In the genomic region with DNA sequence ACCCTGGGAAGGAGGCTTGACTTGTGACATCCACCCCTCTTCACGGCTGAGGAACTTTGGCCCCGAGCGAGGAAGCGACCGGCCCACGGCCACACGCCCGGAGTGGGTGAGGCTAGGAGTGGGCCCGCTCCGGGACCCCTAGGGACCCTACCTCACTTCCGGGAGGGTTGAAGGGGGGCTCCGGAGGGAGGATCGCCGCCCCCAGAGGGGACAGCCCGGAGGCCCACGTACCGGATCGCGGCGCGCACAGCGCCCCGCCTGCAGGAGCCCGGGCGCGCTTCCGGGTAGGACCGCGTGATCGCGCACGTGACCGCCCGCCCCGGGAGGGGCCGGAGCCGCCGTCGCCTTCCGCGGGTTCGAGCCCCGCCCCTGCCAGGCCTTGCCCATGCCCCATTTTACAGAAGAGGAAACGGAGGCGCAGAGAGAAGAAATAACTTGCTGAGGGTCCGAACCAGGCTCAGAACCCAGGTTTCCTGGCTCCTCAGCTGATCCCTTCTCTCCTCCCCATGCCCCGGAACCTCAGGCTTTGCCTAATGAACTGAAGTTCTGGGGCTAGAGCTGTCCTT, we compare ENCODE assay signal across 9 cellular contexts. TPM values are rescaled to one million over a fixed set of nuclear protein-coding genes. Genes with fewer than 3 reads are reported as not detected.
DNase-seq lines count a peak whose midpoint lies in the region; ATAC-seq, FAIRE-seq and TF ChIP-seq lines count a peak whose summit lies in the region.
"Had no signal": no experiment of that assay in that cellular context is flagged by ENCODE, and none has a peak within 500 bp of the region (broad histone marks: within the 10 kb centered on the region; RNA-seq: fewer than 3 reads in every experiment).

A gene (minus strand): TSS at position 280 of the 566 bp plus-strand sequence. CDS start 3,695 bp downstream, outside the sequence.

- H3K4me3 ChIP-seq in endothelial cell of umbilical vein (replicated peaks in 1 of 3; ENCODE audit: insufficient read depth in 1 of 3, low read depth in 1 of 3, low read length in 3 of 3) (peak within 1 kb of the TSS; percentile 43 to 86 (median 70)), mononuclear cell (ENCODE audit: low read length) (peak within 1 kb of the TSS; percentile 53)

- peaks cover 9% of the 10 kb centered on the region for H3K79me2 ChIP-seq in endothelial cell of umbilical vein (ENCODE audit: control insufficient read depth, insufficient read depth, low read length)

- peak within 1 kb of the TSS; percentile 73 for H3K27ac ChIP-seq in endothelial cell of umbilical vein (ENCODE audit: insufficient read depth, low read depth, low read length)

- peak; percentile 59 for FAIRE-seq in endothelial cell of umbilical vein (lab: Jason Lieb, UNC)
- FAIRE-seq: TTC549 had no signal

- H3K9me3 ChIP-seq in endothelial cell of umbilical vein (replicated peaks; ENCODE audit: control insufficient read depth, insufficient read depth, low read length): no peaks in the 10 kb centered on the region
- H3K9me3 ChIP-seq in mononuclear cell (ENCODE audit: low read depth, low read length): no peaks in the 10 kb centered on the region

- TF ChIP-seq POLR2A in endothelial cell of umbilical vein (IDR thresholded peaks at IDR 0.05; ENCODE audit: low read depth, low read length): peak; percentile 88

- no peaks in the 10 kb centered on the region for H4K20me1 ChIP-seq in endothelial cell of umbilical vein (replicated peaks; ENCODE audit: control insufficient read depth, extremely low read depth, insufficient read depth, low read length)

- BruUV-seq in endothelial cell of umbilical vein (replicated peaks; lab: Mats Ljungman, UMichigan): no TSS peak

- intact Hi-C loops in endothelial cell of umbilical vein (cut with micrococcal nuclease): loop anchor here (1.0 kb wide), 3 partner anchors 14 to 177 kb away; a partner anchor contains a TSS

- peaks cover 2 to 11% of the 10 kb centered on the region in 2 experiments for H3K36me3 ChIP-seq in endothelial cell of umbilical vein (ENCODE audit: control insufficient read depth in 2 of 2, extremely low read depth in 1 of 2, insufficient read depth in 2 of 2, low read length in 2 of 2)

- ATAC-seq in GM18867 (IDR thresholded peaks at IDR 0.05; ENCODE audit: unreplicated experiment) (peak; percentile 89), HG03095 (IDR thresholded peaks at IDR 0.05; ENCODE audit: unreplicated experiment) (peak; percentile 85)

- H3K27me3 ChIP-seq in endothelial cell of umbilical vein (ENCODE audit: control insufficient read depth in 2 of 2, insufficient read depth in 2 of 2, low read length in 2 of 2) (no peaks in the 10 kb centered on the region), mononuclear cell (ENCODE audit: insufficient read depth, low read length) (peaks cover 5% of the 10 kb centered on the region)

- no peak for TF ChIP-seq CTCF in endothelial cell of umbilical vein (IDR thresholded peaks at IDR 0.05; ENCODE audit: extremely low read depth in 1 of 2, insufficient read depth in 1 of 2, low read depth in 1 of 2, low read length in 2 of 2)

- no peaks in the 10 kb centered on the region for H3K9me1 ChIP-seq in endothelial cell of umbilical vein (replicated peaks; ENCODE audit: control insufficient read depth, extremely low read depth, insufficient read depth, low read length)

- H3K4me2 ChIP-seq in endothelial cell of umbilical vein (ENCODE audit: insufficient read depth, low read length): peak within 1 kb of the TSS; percentile 86

- POLR2A ChIA-PET in endothelial cell of umbilical vein (lab: Charles Lee): interaction anchor here (1.2 kb wide), 1 partner anchor 14 kb away, joined by 4 read pairs; no protein-coding TSS in a partner anchor

- DNase-seq in AG08396 (ENCODE audit: low spot score) (peak; percentile 96), NCI-H774 (lab: John Stamatoyannopoulos, UW) (peak; percentile 26), endothelial cell of umbilical vein (ENCODE audit: low read depth, low spot score) (peak; percentile 57)
- DNase-seq in activated CD8-positive, alpha-beta memory T cell treated with anti-CD3 and anti-CD28 coated beads, Interleukin-2, amount 50 U/mL, for 24 hours (ENCODE audit: extremely low read depth): peak; percentile 52
- DNase-seq in stimulated activated CD8-positive, alpha-beta memory T cell treated with anti-CD3 and anti-CD28 coated beads, Interleukin-2, amount 100 ng/mL, for 48 hours (ENCODE audit: low read depth in 2 of 2): peak; percentile 78 to 81

- dilution Hi-C loops in endothelial cell of umbilical vein (cut with MboI; ENCODE audit: extremely low pct_ligation_motif_present, low sequenced_read_pairs): no loop called here

- peaks cover 6% of the 10 kb centered on the region for H3K4me1 ChIP-seq in endothelial cell of umbilical vein (ENCODE audit: control insufficient read depth, extremely low read depth, insufficient read depth, low read length)
- peaks cover 27% of the 10 kb centered on the region for H3K4me1 ChIP-seq in mononuclear cell (ENCODE audit: insufficient read depth, low read length)

- CTCF ChIA-PET in endothelial cell of umbilical vein (lab: Charles Lee): interaction anchor here (0.6 to 1.8 kb wide), 6 partner anchors 15 to 800 kb away, joined by 3 to 7 read pairs (median 4); no protein-coding TSS in a partner anchor

- H3K9ac ChIP-seq in endothelial cell of umbilical vein (replicated peaks; ENCODE audit: extremely low read depth, insufficient read depth, low read length): peak within 1 kb of the TSS; percentile 90

- peak within 1 kb of the TSS; percentile 92 for H2AFZ ChIP-seq in endothelial cell of umbilical vein (ENCODE audit: low read depth, low read length)

TF ChIP-seq in endothelial cell of umbilical vein, 7 proteins besides CTCF, POLR2A, EP300 and RAD21:
- TF ChIP-seq POLR2AphosphoS5 (IDR thresholded peaks at IDR 0.05; ENCODE audit: insufficient read depth, low read depth, low read length) (peak; percentile 89), MYC (IDR thresholded peaks at IDR 0.05; ENCODE audit: low read depth, low read length) (no peak), FOS (IDR thresholded peaks at IDR 0.05; ENCODE audit: borderline replicate concordance, insufficient read depth, low read length) (no peak)
- TF ChIP-seq, protein P1, sequence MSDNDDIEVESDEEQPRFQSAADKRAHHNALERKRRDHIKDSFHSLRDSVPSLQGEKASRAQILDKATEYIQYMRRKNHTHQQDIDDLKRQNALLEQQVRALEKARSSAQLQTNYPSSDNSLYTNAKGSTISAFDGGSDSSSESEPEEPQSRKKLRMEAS (IDR thresholded peaks at IDR 0.05; ENCODE audit: insufficient read depth, insufficient read length): peak; percentile 91
TF ChIP-seq in endothelial cell of umbilical vein: peak in this region for 2.

RNA-seq across cellular contexts. Expression of the gene that starts here (rescaled TPM):
- 60.7 and 67.1 TPM in 2 replicates for total RNA-seq in endothelial cell of umbilical vein
- 67.5 and 81.3 TPM in 2 replicates for polyA plus RNA-seq in endothelial cell of umbilical vein
- 50.2 and 60.3 TPM in 2 replicates for polyA plus RNA-seq in endothelial cell of umbilical vein (2011; cell fraction: cytosol; rRNA removed)
- 161 and 206 TPM in 2 replicates for polyA plus RNA-seq in endothelial cell of umbilical vein (2011; cell fraction: nucleus; rRNA removed)
- 51.9 and 57.0 TPM in 2 replicates for polyA plus RNA-seq in endothelial cell of umbilical vein (2012)
- 74.0 and 76.0 TPM in 2 replicates for polyA minus RNA-seq in endothelial cell of umbilical vein
- 15.3 TPM for polyA minus RNA-seq in endothelial cell of umbilical vein (2011; cell fraction: cytosol; rRNA and poly(A)+ RNA removed)
- polyA minus RNA-seq in endothelial cell of umbilical vein (2011; cell fraction: nucleus; rRNA and poly(A)+ RNA removed): 57.5 and 66.8 TPM in 2 replicates
- 46.6 TPM for total RNA-seq in mononuclear cell

Comparison
In these comparisons a context has a peak if more than half of its experiments do, and no peak if none do; other contexts are left out.
1. Peak in every context shown above with its lines: DNase-seq, ATAC-seq, H3K4me3 ChIP-seq and H3K27ac ChIP-seq.
2. DNase-seq: peak in every context shown above with its lines; median percentile 96 in AG08396; 80 in stimulated activated CD8-positive, alpha-beta memory T cell treated with anti-CD3 and anti-CD28 coated beads, Interleukin-2, amount 100 ng/mL, for 48 hours; 57 in endothelial cell of umbilical vein; 52 in activated CD8-positive, alpha-beta memory T cell treated with anti-CD3 and anti-CD28 coated beads, Interleukin-2, amount 50 U/mL, for 24 hours; 26 in NCI-H774.